26 cellular contexts compared by ENCODE assay signal in genomic region chr21:35201799-35202198, GRCh38.
"Had no signal": no experiment of that assay in that cellular context is flagged by ENCODE, and none has a peak within 500 bp of the region (broad histone marks: within the 10 kb centered on the region; RNA-seq: fewer than 3 reads in every experiment).

No MANE protein-coding gene starts in this region.

- H3K9me3 ChIP-seq: heart left ventricle, lower lobe of right lung, pancreas, uterus had no signal

- H3K27ac ChIP-seq: dorsolateral prefrontal cortex, foreskin keratinocyte, lower lobe of right lung, pancreas had no signal

- H3K27ac Mint-ChIP-seq: activated B cell treated with CpG ODN at 0.5 μM for 24 hours; activated CD8-positive, alpha-beta memory T cell treated with anti-CD3 and anti-CD28 coated beads, Interleukin-2, amount 10 ng/mL, durations not matched to agents 7 days and 5 days; activated CD8-positive, alpha-beta T cell treated with anti-CD3 and anti-CD28 coated beads for 36 hours; activated naive CD4-positive, alpha-beta T cell treated with anti-CD3 and anti-CD28 coated beads, Interleukin-2, amount 50 U/mL, for 24 hours; activated naive CD8-positive, alpha-beta T cell treated with anti-CD3 and anti-CD28 coated beads, Interleukin-2, amount 50 U/mL, for 24 hours; activated T-helper 2 cell treated with anti-CD3 and anti-CD28 coated beads, Interferon-gamma antibody, Interleukin-2, Interleukin-4, amounts not matched to agents 10 μg/mL and 5 μg/mL and 100 μg/mL, durations not matched to agents 14 hours and 24 hours and 36 hours; nephron progenitor cell; T-helper 17 cell; type B pancreatic cell had no signal

- H3K36me3 Mint-ChIP-seq: activated CD8-positive, alpha-beta memory T cell treated with anti-CD3 and anti-CD28 coated beads, Interleukin-2, amount 10 ng/mL, durations not matched to agents 7 days and 5 days; activated naive CD4-positive, alpha-beta T cell treated with anti-CD3 and anti-CD28 coated beads, Interleukin-2, amount 50 U/mL, for 24 hours; type B pancreatic cell had no signal

- H3K27me3 ChIP-seq: foreskin keratinocyte, heart left ventricle, pancreas, uterus had no signal

- H3K4me3 Mint-ChIP-seq: activated B cell treated with CpG ODN at 0.5 μM for 24 hours; activated CD8-positive, alpha-beta memory T cell treated with anti-CD3 and anti-CD28 coated beads, Interleukin-2, amount 10 ng/mL, durations not matched to agents 7 days and 5 days; activated CD8-positive, alpha-beta T cell treated with anti-CD3 and anti-CD28 coated beads for 36 hours; activated naive CD4-positive, alpha-beta T cell treated with anti-CD3 and anti-CD28 coated beads, Interleukin-2, amount 50 U/mL, for 24 hours; activated naive CD8-positive, alpha-beta T cell treated with anti-CD3 and anti-CD28 coated beads, Interleukin-2, amount 50 U/mL, for 24 hours; nephron progenitor cell; stimulated activated naive CD8-positive, alpha-beta T cell treated with anti-CD3 and anti-CD28 coated beads, Interleukin-15, amount 100 ng/mL, for 72 hours; T-helper 17 cell; type B pancreatic cell had no signal

- H3K9me3 Mint-ChIP-seq: activated B cell treated with CpG ODN at 0.5 μM for 24 hours; activated CD8-positive, alpha-beta T cell treated with anti-CD3 and anti-CD28 coated beads for 36 hours; nephron progenitor cell; type B pancreatic cell had no signal

- H3K4me3 ChIP-seq: dorsolateral prefrontal cortex, heart left ventricle, lower lobe of right lung, pancreas, uterus had no signal

- H3K36me3 ChIP-seq: heart left ventricle, lower lobe of right lung, pancreas, uterus had no signal

- H3K27me3 Mint-ChIP-seq: activated B cell treated with CpG ODN at 0.5 μM for 24 hours; activated CD8-positive, alpha-beta T cell treated with anti-CD3 and anti-CD28 coated beads for 36 hours; activated naive CD4-positive, alpha-beta T cell treated with anti-CD3 and anti-CD28 coated beads, Interleukin-2, amount 50 U/mL, for 24 hours; stimulated activated naive CD8-positive, alpha-beta T cell treated with anti-CD3 and anti-CD28 coated beads, Interleukin-15, amount 100 ng/mL, for 72 hours had no signal

- DNase-seq: activated B cell treated with CpG ODN at 0.5 μM for 24 hours; activated CD4-positive, alpha-beta T cell treated with anti-CD3 and anti-CD28 coated beads, Interleukin-2, amount 50 U/mL, for 1 hour; activated CD8-positive, alpha-beta memory T cell treated with anti-CD3 and anti-CD28 coated beads, Interleukin-2, amount 10 ng/mL, durations not matched to agents 7 days and 5 days; activated CD8-positive, alpha-beta T cell treated with anti-CD3 and anti-CD28 coated beads for 36 hours; activated naive CD8-positive, alpha-beta T cell treated with anti-CD3 and anti-CD28 coated beads, Interleukin-2, amount 50 U/mL, for 24 hours; activated T-cell treated with anti-CD3 and anti-CD28 coated beads, Interleukin-2, amount 50 U/mL, for 48 hours; dorsolateral prefrontal cortex; foreskin keratinocyte; heart left ventricle; kidney glomerular epithelial cell; lower lobe of right lung; mesendoderm; nephron progenitor cell; pancreas; right cardiac atrium; stimulated activated CD4-positive, alpha-beta T cell treated with anti-CD3 and anti-CD28 coated beads, Interleukin-12 subunit alpha, Interleukin-12 subunit beta, amount 100 ng/mL, for 4 hours; stimulated activated CD4-positive, alpha-beta T cell treated with anti-CD3 and anti-CD28 coated beads, Interleukin-4, amount 100 ng/mL, for 1 hour; stimulated activated naive CD8-positive, alpha-beta T cell treated with anti-CD3 and anti-CD28 coated beads, Interleukin-15, amount 100 ng/mL, for 72 hours; substantia nigra; SW 1271; T-helper 17 cell; T1000; uterus had no signal
